Comparison of ENCODE assay signal across 24 cellular contexts in genomic region chr14:75880512-75880911, GRCh38.
A peak's percentile ranks its signal among the peaks of the same experiment; 100 is the strongest.
DNase-seq lines count a peak whose midpoint lies in the region; ATAC-seq and TF ChIP-seq lines count a peak whose summit lies in the region.
"Had no signal": no experiment of that assay in that cellular context is flagged by ENCODE, and none has a peak within 500 bp of the region (broad histone marks: within the 10 kb centered on the region; RNA-seq: fewer than 3 reads in every experiment).

No MANE protein-coding gene starts in this region.

- H3K4ac ChIP-seq in mesendoderm (ENCODE audit: low read depth, low read length), result no peak overlapping the region

- H3K9me2 ChIP-seq in HCT116 (ENCODE audit: insufficient read depth), result no peaks in the 10 kb centered on the region

- no peak overlapping the region for H3K27ac Mint-ChIP-seq in stimulated activated naive B cell treated with anti-CD40 and anti-IgM and Interleukin-4, amounts not matched to agents 10 μg/mL and 1 μg/mL and 100 μg/mL, for 72 hours
- H3K27ac Mint-ChIP-seq: activated naive CD8-positive, alpha-beta T cell treated with anti-CD3 and anti-CD28 coated beads, Interleukin-2, amount 50 U/mL, for 24 hours; activated T-helper 2 cell treated with anti-CD3 and anti-CD28 coated beads, Interferon-gamma antibody, Interleukin-2, Interleukin-4, amounts not matched to agents 10 μg/mL and 5 μg/mL and 100 μg/mL, durations not matched to agents 14 hours and 24 hours and 36 hours had no signal

- H3K9me3 Mint-ChIP-seq in stimulated activated naive B cell treated with anti-CD40 and anti-IgM and Interleukin-4, amounts not matched to agents 10 μg/mL and 1 μg/mL and 100 μg/mL, for 72 hours, result no peaks in the 10 kb centered on the region
- H3K9me3 Mint-ChIP-seq: activated naive CD8-positive, alpha-beta T cell treated with anti-CD3 and anti-CD28 coated beads, Interleukin-2, amount 50 U/mL, for 24 hours; activated T-helper 2 cell treated with anti-CD3 and anti-CD28 coated beads, Interferon-gamma antibody, Interleukin-2, Interleukin-4, amounts not matched to agents 10 μg/mL and 5 μg/mL and 100 μg/mL, durations not matched to agents 14 hours and 24 hours and 36 hours; naive thymus-derived CD4-positive, alpha-beta T cell had no signal

- in situ Hi-C loops in astrocyte of the spinal cord (cut with HindIII; ENCODE audit: low sequenced_read_pairs), result no loop called here

- CTCF ChIA-PET in HCT116 (lab: Charles Lee), result interaction anchor here (1.1 to 2.1 kb wide), 2 partner anchors 19 to 26 kb away, joined by 3 to 12 read pairs; no protein-coding TSS in a partner anchor

- TF ChIP-seq POLR2A in HCT116 (IDR thresholded peaks at IDR 0.05; ENCODE audit: borderline replicate concordance, extremely low read depth, insufficient read depth, insufficient read length), result no peak

- H3K79me2 ChIP-seq in HCT116 (ENCODE audit: insufficient read depth, low read length) (no peaks in the 10 kb centered on the region), mesendoderm (ENCODE audit: control insufficient read depth, insufficient read depth, low read length) (no peaks in the 10 kb centered on the region)

- no peak overlapping the region for H2BK15ac ChIP-seq in mesendoderm (replicated peaks; ENCODE audit: low read depth)

- H3K79me1 ChIP-seq in mesendoderm (ENCODE audit: low read length), result no peaks in the 10 kb centered on the region

- no peak overlapping the region for H4K5ac ChIP-seq in mesendoderm (ENCODE audit: low read length)

- H2BK120ac ChIP-seq in mesendoderm (ENCODE audit: low read depth, low read length), result no peak overlapping the region

- H3K27me3 ChIP-seq in HCT116 (ENCODE audit: insufficient read depth, low read length), result no peaks in the 10 kb centered on the region
- no peaks in the 10 kb centered on the region for H3K27me3 ChIP-seq in mesendoderm (ENCODE audit: insufficient read depth, low read length, poor library complexity)
- H3K27me3 ChIP-seq: cardiac muscle cell, heart left ventricle, suprapubic skin had no signal

- H3K27ac ChIP-seq in HCT116 (ENCODE audit: low read depth, low read length), result no peak overlapping the region
- no peak overlapping the region for H3K27ac ChIP-seq in mesendoderm (ENCODE audit: low read depth, low read length)
- H3K27ac ChIP-seq: cardiac muscle cell, heart left ventricle, HL-60, suprapubic skin had no signal

- H3K9me3 ChIP-seq in HCT116 (ENCODE audit: control insufficient read depth in 1 of 2, insufficient read depth in 1 of 2, low read depth in 1 of 2, low read length in 2 of 2), result no peaks in the 10 kb centered on the region
- H3K9me3 ChIP-seq: Caco-2, heart left ventricle, suprapubic skin had no signal

- no peaks in the 10 kb centered on the region for H4K20me1 ChIP-seq in HCT116 (ENCODE audit: insufficient read depth)

- peaks cover 12 to 30% of the 10 kb centered on the region in 2 donors for H3K36me3 Mint-ChIP-seq in stimulated activated naive B cell treated with anti-CD40 and anti-IgM and Interleukin-4, amounts not matched to agents 10 μg/mL and 1 μg/mL and 100 μg/mL, for 72 hours

- H3K4me1 ChIP-seq in HCT116 (ENCODE audit: control insufficient read depth in 1 of 2, insufficient read depth in 2 of 2, low read length in 2 of 2) (peaks cover 0 to 6% of the 10 kb centered on the region in 2 experiments; a peak in 2 of 4 replicates), mesendoderm (ENCODE audit: control insufficient read depth, low read depth, low read length) (no peaks in the 10 kb centered on the region)

- RAD21 ChIA-PET in HCT116 (lab: Charles Lee; ENCODE audit: low non-redundant PET in 1 of 2, low total read pairs in 2 of 2, uncharacterized antibody in 2 of 2, unreplicated experiment in 2 of 2), result interaction anchor here in 1 of 2 experiments (0.7 to 0.9 kb wide), 2 partner anchors 13 to 749 kb away, joined by 3 read pairs; no protein-coding TSS in a partner anchor

- DNase-seq in GM10266 (ENCODE audit: extremely low spot score) (no peak), HCT116 (ENCODE audit: low read depth, low spot score) (no peak), astrocyte of the spinal cord (ENCODE audit: low read depth, low spot score) (no peak), mesendoderm (peak; percentile 38), NCI-H2196 (lab: John Stamatoyannopoulos, UW; ENCODE audit: unreplicated experiment) (no peak)
- no peak for DNase-seq in activated CD4-positive, alpha-beta T cell treated with anti-CD3 and anti-CD28 coated beads, Interleukin-2, amount 50 U/mL, for 4 hours
- no peak for DNase-seq in stimulated activated naive B cell treated with anti-CD40 and anti-IgM and Interleukin-4, amounts not matched to agents 10 μg/mL and 1 μg/mL and 100 μg/mL, for 72 hours
- DNase-seq: activated naive CD8-positive, alpha-beta T cell treated with anti-CD3 and anti-CD28 coated beads, Interleukin-2, amount 50 U/mL, for 24 hours; Caco-2; heart left ventricle; islet precursor cell; KBM-7; naive thymus-derived CD4-positive, alpha-beta T cell; NCI-H1092 treated with DMSO at 0.1 percent for 48 hours; NCI-H2081 treated with DMSO at 0.1 percent for 48 hours; NCI-H510A treated with DMSO at 0.1 percent for 48 hours; small intestine; stimulated activated CD4-positive, alpha-beta T cell treated with anti-CD3 and anti-CD28 coated beads, Interleukin-4, amount 100 ng/mL, for 24 hours had no signal

- H3K4me3 ChIP-seq in HCT116 (replicated peaks in 1 of 2; ENCODE audit: low read depth in 1 of 2, low read length in 2 of 2) (no peak overlapping the region), astrocyte of the spinal cord (ENCODE audit: low read depth, low read length) (no peak overlapping the region), mesendoderm (ENCODE audit: low read length) (no peak overlapping the region)
- H3K4me3 ChIP-seq: cardiac muscle cell, heart left ventricle, suprapubic skin had no signal

- TF ChIP-seq RAD21 in HCT116 (IDR thresholded peaks at IDR 0.05; ENCODE audit: low read depth), result no peak

- H2BK5ac ChIP-seq in mesendoderm (ENCODE audit: low read length), result no peak overlapping the region

- intact Hi-C loops in HCT116 (cut with micrococcal nuclease), result no loop called here

- H3K36me3 ChIP-seq in HCT116 (ENCODE audit: control insufficient read depth in 1 of 2, insufficient read depth in 2 of 2, low read length in 2 of 2) (no peaks in the 10 kb centered on the region), mesendoderm (ENCODE audit: control insufficient read depth, insufficient read depth, low read length) (no peaks in the 10 kb centered on the region)
- H3K36me3 ChIP-seq: cardiac muscle cell had no signal

- H3K23ac ChIP-seq in mesendoderm (ENCODE audit: low read length), result no peak overlapping the region

- H4K8ac ChIP-seq in mesendoderm (ENCODE audit: low read depth, low read length), result no peak overlapping the region

- H3K4me2 ChIP-seq in HCT116 (ENCODE audit: low read length) (no peak overlapping the region), mesendoderm (ENCODE audit: low read length) (no peak overlapping the region)

- H3K9ac ChIP-seq in HCT116 (ENCODE audit: low read length), result no peak overlapping the region
- H3K9ac ChIP-seq in mesendoderm (ENCODE audit: low read length), result no peak overlapping the region

- H3K27me3 Mint-ChIP-seq in stimulated activated naive B cell treated with anti-CD40 and anti-IgM and Interleukin-4, amounts not matched to agents 10 μg/mL and 1 μg/mL and 100 μg/mL, for 72 hours, result no peaks in the 10 kb centered on the region
- H3K27me3 Mint-ChIP-seq: activated naive CD8-positive, alpha-beta T cell treated with anti-CD3 and anti-CD28 coated beads, Interleukin-2, amount 50 U/mL, for 24 hours; naive thymus-derived CD4-positive, alpha-beta T cell had no signal

- BruUV-seq in HCT116 (replicated peaks; lab: Mats Ljungman, UMichigan), result no TSS peak

- peak; percentile 10 for TF ChIP-seq CTCF in GM10266 (IDR thresholded peaks at IDR 0.05; ENCODE audit: control insufficient read depth, insufficient read depth, low read depth, missing control alignments)
- TF ChIP-seq CTCF in HCT116 (IDR thresholded peaks at IDR 0.05 in 2 of 3, conservative IDR thresholded peaks at IDR 0.05 in 1 of 3; ENCODE audit: borderline replicate concordance in 1 of 3, insufficient read depth in 1 of 3, low read depth in 2 of 3, low read length in 2 of 3), result peak in 2 of 3 experiments; percentile 30 to 32; a peak in 3 of 6 replicates
- peak; percentile 0 for TF ChIP-seq CTCF in astrocyte of the spinal cord (IDR thresholded peaks at IDR 0.05; ENCODE audit: low read depth, low read length)

- no peak overlapping the region for H3K56ac ChIP-seq in mesendoderm (ENCODE audit: low read length)

- H3K18ac ChIP-seq in mesendoderm (ENCODE audit: low read length), result no peak overlapping the region

- H2AFZ ChIP-seq in HCT116 (ENCODE audit: low read depth, low read length, poor library complexity, severe bottlenecking), result no peak overlapping the region

- no CpG with 5 or more reads among the region's 1 CpG for WGBS in mesendoderm (ENCODE audit: extremely low coverage, insufficient coverage, low lambda C conversion rate)

- ATAC-seq in HCT116, result no peak
- no peak for ATAC-seq in GM21360 (IDR thresholded peaks at IDR 0.05; ENCODE audit: unreplicated experiment)
- no peak for ATAC-seq in stimulated activated naive B cell treated with anti-CD40 and anti-IgM and Interleukin-4, amounts not matched to agents 10 μg/mL and 1 μg/mL and 100 μg/mL, for 72 hours (replicated peaks)
- ATAC-seq: activated CD4-positive, CD25-positive, alpha-beta regulatory T cell treated with anti-CD3 and anti-CD28 coated beads, Interleukin-2, amount 50 U/mL, for 24 hours; activated naive CD8-positive, alpha-beta T cell treated with anti-CD3 and anti-CD28 coated beads, Interleukin-2, amount 50 U/mL, for 24 hours; heart left ventricle; naive thymus-derived CD4-positive, alpha-beta T cell had no signal

- H2AK5ac ChIP-seq in mesendoderm (ENCODE audit: low read length), result no peak overlapping the region

- POLR2A ChIA-PET in HCT116 (lab: Charles Lee), result no interaction called here

- H3K4me3 Mint-ChIP-seq in stimulated activated naive B cell treated with anti-CD40 and anti-IgM and Interleukin-4, amounts not matched to agents 10 μg/mL and 1 μg/mL and 100 μg/mL, for 72 hours, result no peak overlapping the region
- H3K4me3 Mint-ChIP-seq: activated naive CD8-positive, alpha-beta T cell treated with anti-CD3 and anti-CD28 coated beads, Interleukin-2, amount 50 U/mL, for 24 hours; naive thymus-derived CD4-positive, alpha-beta T cell had no signal

- peaks cover 0 to 1% of the 10 kb centered on the region in 2 donors for H3K4me1 Mint-ChIP-seq in stimulated activated naive B cell treated with anti-CD40 and anti-IgM and Interleukin-4, amounts not matched to agents 10 μg/mL and 1 μg/mL and 100 μg/mL, for 72 hours

TF ChIP-seq in HCT116, 20 proteins besides CTCF, POLR2A, EP300 and RAD21 (continues in another document):
- no peak for TF ChIP-seq SP1 (IDR thresholded peaks at IDR 0.05; ENCODE audit: low read depth)
- no peak for TF ChIP-seq FOSL1 (IDR thresholded peaks at IDR 0.05; ENCODE audit: low read depth)
- TF ChIP-seq SRF (IDR thresholded peaks at IDR 0.05; ENCODE audit: low read depth), result no peak
- no peak for TF ChIP-seq ELF1 (IDR thresholded peaks at IDR 0.05; ENCODE audit: borderline replicate concordance, low read depth)
- TF ChIP-seq MAX (IDR thresholded peaks at IDR 0.05), result no peak
- no peak for TF ChIP-seq EZH2phosphoT487 (IDR thresholded peaks at IDR 0.05; ENCODE audit: borderline replicate concordance)
